ENCODE assay signal across 18 cellular contexts in the genomic region with DNA sequence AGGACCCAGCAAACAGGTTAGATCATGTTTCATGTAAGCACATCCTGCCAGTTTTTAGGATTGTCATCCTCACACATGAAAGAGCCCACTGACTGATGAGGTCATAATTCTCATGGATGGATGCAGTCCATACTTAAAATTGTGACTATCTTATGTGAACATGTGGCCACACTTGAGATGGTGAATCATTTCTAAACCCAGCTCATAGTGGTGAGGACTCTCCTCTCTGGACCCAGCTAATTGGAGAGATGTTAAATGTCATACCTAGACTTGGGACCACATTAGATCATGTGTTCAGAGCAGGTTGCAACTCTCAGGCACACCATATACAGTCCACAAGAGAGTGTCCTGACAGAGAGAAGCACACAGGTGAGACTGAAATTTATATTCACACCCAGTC. TPM values are rescaled to one million over a fixed set of nuclear protein-coding genes. Genes with fewer than 3 reads are reported as not detected.
DNase-seq lines count a peak whose midpoint lies in the region; ATAC-seq, FAIRE-seq and TF ChIP-seq lines count a peak whose summit lies in the region.
"Had no signal": no experiment of that assay in that cellular context is flagged by ENCODE, and none has a peak within 500 bp of the region (broad histone marks: within the 10 kb centered on the region; RNA-seq: fewer than 3 reads in every experiment).

No MANE protein-coding gene starts in this region.

- no peak for TF ChIP-seq CTCF in fibroblast of mammary gland (conservative IDR thresholded peaks at IDR 0.05; ENCODE audit: control insufficient read depth, insufficient read depth, low read depth, low read length)

- no peak overlapping the region for H3K4me3 ChIP-seq in fibroblast of mammary gland (ENCODE audit: control insufficient read depth, low read depth, low read length)
- H3K4me3 ChIP-seq: A549, gastrocnemius medialis had no signal

- DNase-seq in NCI-H2171 treated with DMSO at 0.1 percent for 48 hours (lab: John Stamatoyannopoulos, UW), result peak; percentile 3
- no peak for DNase-seq in NCI-H2171 (lab: John Stamatoyannopoulos, UW)
- no peak for DNase-seq in GM12891 (ENCODE audit: insufficient read length, low spot score)
- DNase-seq in HT1080 (ENCODE audit: low read depth), result peak; percentile 2
- DNase-seq in fibroblast of mammary gland (ENCODE audit: low read depth), result peak; percentile 37
- DNase-seq in NCI-H526 treated with DMSO at 0.1 percent for 48 hours (lab: John Stamatoyannopoulos, UW), result no peak
- DNase-seq: activated CD4-positive, alpha-beta T cell treated with anti-CD3 and anti-CD28 coated beads for 1 hour; anterior cingulate cortex; caudate nucleus; gastrocnemius medialis; NCI-H187 treated with DMSO at 0.1 percent for 48 hours; NCI-H510A; occipital lobe; RPMI8226 had no signal

- FAIRE-seq in GM12891 (lab: Jason Lieb, UNC), result no peak
- FAIRE-seq: A549, H54 had no signal

- TF ChIP-seq POLR2A in GM12891 (IDR thresholded peaks at IDR 0.05; ENCODE audit: low read depth, low read length), result 0 out of 2 replicates have a peak, but pooled peaks have one; percentile 17

- ATAC-seq in GM21576 (IDR thresholded peaks at IDR 0.05; ENCODE audit: unreplicated experiment) (no peak), SK-N-SH treated with all-trans-retinoic acid at 6 μM for 48 hours (no peak)
- ATAC-seq: A549, gastrocnemius medialis had no signal

TF ChIP-seq in GM12891, 5 proteins besides CTCF, POLR2A, EP300 and RAD21:
- no peak for TF ChIP-seq SPI1 (IDR thresholded peaks at IDR 0.05; ENCODE audit: low read depth, low read length)
- no peak for TF ChIP-seq POU2F2 (IDR thresholded peaks at IDR 0.05; ENCODE audit: low read depth, low read length)
- TF ChIP-seq TAF1 (IDR thresholded peaks at IDR 0.05; ENCODE audit: low read depth, low read length), result no peak
- TF ChIP-seq PAX5 (IDR thresholded peaks at IDR 0.05; ENCODE audit: insufficient read depth, low read length, severe bottlenecking), result no peak
- 0 out of 2 replicates have a peak, but pooled peaks have one; percentile 35 for TF ChIP-seq POLR2AphosphoS5 (IDR thresholded peaks at IDR 0.05; ENCODE audit: low read depth, low read length)

TF ChIP-seq in SK-N-SH treated with all-trans-retinoic acid at 6 μM for 48 hours, 23 proteins besides CTCF, POLR2A, EP300 and RAD21:
- TF ChIP-seq SNAI2 (CRISPR knock-in tag; IDR thresholded peaks at IDR 0.05) (no peak), ZNF8 (CRISPR knock-in tag; IDR thresholded peaks at IDR 0.05) (no peak), OSR1 (CRISPR knock-in tag; IDR thresholded peaks at IDR 0.05) (no peak)
- TF ChIP-seq, protein P1, sequence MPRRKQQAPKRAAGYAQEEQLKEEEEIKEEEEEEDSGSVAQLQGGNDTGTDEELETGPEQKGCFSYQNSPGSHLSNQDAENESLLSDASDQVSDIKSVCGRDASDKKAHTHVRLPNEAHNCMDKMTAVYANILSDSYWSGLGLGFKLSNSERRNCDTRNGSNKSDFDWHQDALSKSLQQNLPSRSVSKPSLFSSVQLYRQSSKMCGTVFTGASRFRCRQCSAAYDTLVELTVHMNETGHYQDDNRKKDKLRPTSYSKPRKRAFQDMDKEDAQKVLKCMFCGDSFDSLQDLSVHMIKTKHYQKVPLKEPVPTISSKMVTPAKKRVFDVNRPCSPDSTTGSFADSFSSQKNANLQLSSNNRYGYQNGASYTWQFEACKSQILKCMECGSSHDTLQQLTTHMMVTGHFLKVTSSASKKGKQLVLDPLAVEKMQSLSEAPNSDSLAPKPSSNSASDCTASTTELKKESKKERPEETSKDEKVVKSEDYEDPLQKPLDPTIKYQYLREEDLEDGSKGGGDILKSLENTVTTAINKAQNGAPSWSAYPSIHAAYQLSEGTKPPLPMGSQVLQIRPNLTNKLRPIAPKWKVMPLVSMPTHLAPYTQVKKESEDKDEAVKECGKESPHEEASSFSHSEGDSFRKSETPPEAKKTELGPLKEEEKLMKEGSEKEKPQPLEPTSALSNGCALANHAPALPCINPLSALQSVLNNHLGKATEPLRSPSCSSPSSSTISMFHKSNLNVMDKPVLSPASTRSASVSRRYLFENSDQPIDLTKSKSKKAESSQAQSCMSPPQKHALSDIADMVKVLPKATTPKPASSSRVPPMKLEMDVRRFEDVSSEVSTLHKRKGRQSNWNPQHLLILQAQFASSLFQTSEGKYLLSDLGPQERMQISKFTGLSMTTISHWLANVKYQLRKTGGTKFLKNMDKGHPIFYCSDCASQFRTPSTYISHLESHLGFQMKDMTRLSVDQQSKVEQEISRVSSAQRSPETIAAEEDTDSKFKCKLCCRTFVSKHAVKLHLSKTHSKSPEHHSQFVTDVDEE (CRISPR knock-in tag; IDR thresholded peaks at IDR 0.05), result no peak

RNA-seq across cellular contexts. Expression of a gene that starts 24.8 kb away (rescaled TPM):
- polyA plus RNA-seq in GM12891 (2012; ENCODE audit: low read depth, missing spikeins), result 4.5 TPM
- total RNA-seq in HT1080 (2014; rRNA removed; shearing (Covaris generic)), result 0.23 and 0.37 TPM in 2 replicates
- polyA plus RNA-seq in HT1080 (2015; cell fraction: cytosol; rRNA removed), result 0.28 and 0.85 TPM in 2 replicates
- polyA plus RNA-seq in HT1080 (2015; cell fraction: nucleus; rRNA removed), result 1.0 and 1.1 TPM in 2 replicates

Comparison
In these comparisons a context has a peak if more than half of its experiments do, and no peak if none do; other contexts are left out.
1. DNase-seq: peak in NCI-H2171 treated with DMSO at 0.1 percent for 48 hours (single experiment), HT1080 (single experiment) and fibroblast of mammary gland (single experiment); none in NCI-H2171 (single experiment), GM12891 (single experiment) and NCI-H526 treated with DMSO at 0.1 percent for 48 hours (single experiment).